In the genomic region with DNA sequence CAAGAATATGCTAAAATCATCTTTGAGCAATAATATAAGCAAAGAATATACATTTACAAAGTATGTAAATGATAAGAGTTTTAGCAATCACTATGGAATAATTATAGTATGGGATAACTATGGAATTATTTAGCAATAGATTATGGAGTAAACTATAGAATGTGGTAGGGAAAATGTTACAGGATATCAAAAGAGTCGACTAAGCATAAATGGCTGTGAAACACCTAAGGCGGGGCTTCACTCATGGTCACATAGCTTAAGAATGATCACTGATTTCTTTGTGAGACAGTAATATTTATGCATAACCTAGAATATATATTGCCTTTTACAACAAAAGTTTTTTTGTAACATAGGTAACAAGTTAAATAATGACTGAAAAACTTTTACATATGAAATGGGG, we compare ENCODE assay signal across 27 cellular contexts.
DNase-seq lines count a peak whose midpoint lies in the region; ATAC-seq, FAIRE-seq and TF ChIP-seq lines count a peak whose summit lies in the region.
"Had no signal": no experiment of that assay in that cellular context is flagged by ENCODE, and none has a peak within 500 bp of the region (broad histone marks: within the 10 kb centered on the region; RNA-seq: fewer than 3 reads in every experiment).

No MANE protein-coding gene starts in this region.

- H3K18ac ChIP-seq in IMR-90 (ENCODE audit: low read depth, low read length) (no peak overlapping the region), H1 (ENCODE audit: extremely low read depth, low read length) (no peak overlapping the region)

- BruUV-seq in HepG2 (replicated peaks; lab: Mats Ljungman, UMichigan), result no TSS peak
- BruUV-seq in IMR-90 (replicated peaks; lab: Mats Ljungman, UMichigan), result no TSS peak

- H2AK5ac ChIP-seq in IMR-90 (ENCODE audit: low read depth, low read length), result no peak overlapping the region
- no peak overlapping the region for H2AK5ac ChIP-seq in H1 (ENCODE audit: low read depth, low read length)

- H3K14ac ChIP-seq in IMR-90 (replicated peaks; ENCODE audit: low read depth, low read length), result no peak overlapping the region
- H3K14ac ChIP-seq in H1 (ENCODE audit: insufficient read length), result no peak overlapping the region

- H4K20me1 ChIP-seq in HepG2 (ENCODE audit: insufficient read depth, low read length) (no peaks in the 10 kb centered on the region), IMR-90 (ENCODE audit: insufficient read depth, low read length) (no peaks in the 10 kb centered on the region), H1 (replicated peaks in 1 of 2; ENCODE audit: control insufficient read depth in 1 of 2, insufficient read depth in 2 of 2, low read length in 2 of 2) (no peaks in the 10 kb centered on the region)
- H4K20me1 ChIP-seq: BLaER1 treated with 17β-estradiol and CSF1 and Interleukin-3, amounts not matched to agents 10 nM and 100 nM had no signal

- peaks cover 19% of the 10 kb centered on the region for H3K9me3 ChIP-seq in HepG2 (ENCODE audit: low read length)
- H3K9me3 ChIP-seq in right lobe of liver, result no peaks in the 10 kb centered on the region
- H3K9me3 ChIP-seq in IMR-90 (ENCODE audit: control insufficient read depth, insufficient read depth, low read length), result no peaks in the 10 kb centered on the region
- no peaks in the 10 kb centered on the region for H3K9me3 ChIP-seq in H1 (ENCODE audit: insufficient read depth in 2 of 2, low read depth in 1 of 2, low read length in 1 of 2)
- no peaks in the 10 kb centered on the region for H3K9me3 ChIP-seq in small intestine (ENCODE audit: control insufficient read depth, low read depth)
- H3K9me3 ChIP-seq: BLaER1 treated with 17β-estradiol and CSF1 and Interleukin-3, amounts not matched to agents 10 nM and 100 nM; Caco-2 had no signal

- ATAC-seq in HepG2 (no peak), right lobe of liver (no peak), IMR-90 (ENCODE audit: low read depth) (no peak)
- ATAC-seq: CD8-positive, alpha-beta T cell; GM12878 had no signal

- no peak overlapping the region for H2AK9ac ChIP-seq in IMR-90 (replicated peaks; ENCODE audit: low read depth, low read length, poor library complexity)

- WGBS in HepG2 (ENCODE audit: low lambda C conversion rate), result 21% methylated on average over 2 of the region's 2 CpGs
- 71% methylated on average over 2 of the region's 2 CpGs for WGBS in right lobe of liver (ENCODE audit: insufficient coverage, low coverage, low lambda C conversion rate, missing lambda C conversion rate)
- no CpG with 5 or more reads among the region's 2 CpGs for WGBS in IMR-90 (ENCODE audit: extremely low coverage in 2 of 2, insufficient read length in 1 of 2), 2 experiments
- 98% methylated on average over 2 of the region's 2 CpGs; no CpG with 5 or more reads in 1 of the 2 experiments for WGBS in H1 (ENCODE audit: extremely low coverage in 1 of 2, insufficient coverage in 1 of 2, insufficient read length in 1 of 2, insufficient replicate concordance in 2 of 2, low coverage in 1 of 2, low lambda C conversion rate in 2 of 2, missing lambda C conversion rate in 1 of 2), 2 experiments
- 82 to 90% (median 84%) methylated on average over 2 of the region's 2 CpGs for WGBS in small intestine, 3 donors

- H3K4me1 ChIP-seq in HepG2 (ENCODE audit: insufficient read depth, low read length), result no peaks in the 10 kb centered on the region
- peaks cover 0 to 13% (median 1%) of the 10 kb centered on the region in 4 donors for H3K4me1 ChIP-seq in right lobe of liver
- peaks cover 3% of the 10 kb centered on the region; the same call in 1 of the 2 replicates for H3K4me1 ChIP-seq in IMR-90 (ENCODE audit: control insufficient read depth, insufficient read depth, low read length)
- H3K4me1 ChIP-seq in H1 (replicated peaks in 1 of 4; ENCODE audit: control insufficient read depth in 3 of 4, insufficient read depth in 4 of 4, low read length in 3 of 4), result no peaks in the 10 kb centered on the region
- no peaks in the 10 kb centered on the region for H3K4me1 ChIP-seq in small intestine (ENCODE audit: control insufficient read depth in 2 of 2, insufficient read depth in 1 of 2, low read depth in 1 of 2, low read length in 1 of 2)
- H3K4me1 ChIP-seq: BLaER1 treated with 17β-estradiol and CSF1 and Interleukin-3, amounts not matched to agents 10 nM and 100 nM; Caco-2 had no signal

- CTCF ChIA-PET in HepG2 (lab: Yijun Ruan, JAX; ENCODE audit: low intra/inter-chr PET ratio, low total read pairs) (no interaction called here), IMR-90 (lab: Yijun Ruan, JAX) (interaction anchor here (1.1 kb wide), 1 partner anchor 10 kb away, joined by 4 read pairs; no protein-coding TSS in a partner anchor), H1 (lab: Charles Lee; ENCODE audit: partially characterized antibody) (interaction anchor here (0.6 to 1.5 kb wide), 3 partner anchors 10 to 348 kb away, joined by 3 read pairs; no protein-coding TSS in a partner anchor)

- H3K36me3 ChIP-seq in HepG2 (replicated peaks in 1 of 2; ENCODE audit: control insufficient read depth in 1 of 2, insufficient read depth in 2 of 2, low read length in 2 of 2), result no peaks in the 10 kb centered on the region
- no peaks in the 10 kb centered on the region for H3K36me3 ChIP-seq in right lobe of liver
- no peaks in the 10 kb centered on the region for H3K36me3 ChIP-seq in IMR-90 (ENCODE audit: control insufficient read depth, insufficient read depth, low read length)
- H3K36me3 ChIP-seq in H1 (ENCODE audit: control insufficient read depth in 2 of 4, insufficient read depth in 4 of 4, low read length in 3 of 4), result no peaks in the 10 kb centered on the region
- H3K36me3 ChIP-seq in small intestine (ENCODE audit: control insufficient read depth in 2 of 2, insufficient read depth in 2 of 2, low read length in 2 of 2), result no peaks in the 10 kb centered on the region
- H3K36me3 ChIP-seq: BLaER1 treated with 17β-estradiol and CSF1 and Interleukin-3, amounts not matched to agents 10 nM and 100 nM had no signal

- H3K79me2 ChIP-seq in HepG2 (ENCODE audit: insufficient read depth, low read length) (no peaks in the 10 kb centered on the region), H1 (ENCODE audit: control insufficient read depth in 1 of 2, insufficient read depth in 2 of 2, low read length in 2 of 2) (no peaks in the 10 kb centered on the region)

- H2BK120ac ChIP-seq in IMR-90 (ENCODE audit: low read depth, low read length), result no peak overlapping the region
- H2BK120ac ChIP-seq in H1 (replicated peaks; ENCODE audit: low read depth, low read length), result no peak overlapping the region

- H4K8ac ChIP-seq in IMR-90 (ENCODE audit: low read depth in 2 of 2, low read length in 2 of 2), result no peak overlapping the region
- no peak overlapping the region for H4K8ac ChIP-seq in H1 (ENCODE audit: extremely low read depth, insufficient read depth, low read length)

- H3K27me3 ChIP-seq in HepG2 (ENCODE audit: control insufficient read depth in 1 of 2, insufficient read depth in 2 of 2, low read length in 2 of 2) (no peaks in the 10 kb centered on the region), right lobe of liver (no peaks in the 10 kb centered on the region), IMR-90 (ENCODE audit: control insufficient read depth, insufficient read depth, low read length) (no peaks in the 10 kb centered on the region), H1 (replicated peaks in 1 of 4; ENCODE audit: control insufficient read depth in 3 of 4, extremely low read depth in 1 of 4, insufficient read depth in 3 of 4, low read length in 3 of 4) (no peaks in the 10 kb centered on the region), small intestine (ENCODE audit: control insufficient read depth in 2 of 2, insufficient read depth in 2 of 2, low read length in 2 of 2) (no peaks in the 10 kb centered on the region)
- H3K27me3 ChIP-seq: BLaER1 treated with 17β-estradiol and CSF1 and Interleukin-3, amounts not matched to agents 10 nM and 100 nM had no signal

- H3K9ac ChIP-seq in HepG2 (ENCODE audit: insufficient read depth, low read depth, low read length) (no peak overlapping the region), IMR-90 (ENCODE audit: low read depth, low read length) (no peak overlapping the region), H1 (replicated peaks in 1 of 4; ENCODE audit: extremely low read depth in 1 of 4, low read depth in 3 of 4, low read length in 3 of 4) (no peak overlapping the region)
- H3K9ac ChIP-seq: BLaER1 treated with 17β-estradiol and CSF1 and Interleukin-3, amounts not matched to agents 10 nM and 100 nM had no signal

- dilution Hi-C loops in IMR-90 (cut with HindIII; ENCODE audit: low sequenced_read_pairs, unreplicated experiment), result no loop called here

- no peak overlapping the region for H3K23ac ChIP-seq in IMR-90 (ENCODE audit: low read depth, low read length)
- no peak overlapping the region for H3K23ac ChIP-seq in H1 (ENCODE audit: insufficient read length)

- H4K5ac ChIP-seq in IMR-90 (ENCODE audit: low read depth, low read length), result no peak overlapping the region
- H4K5ac ChIP-seq in H1 (ENCODE audit: insufficient read length, low read depth, low read length), result no peak overlapping the region

- H3K56ac ChIP-seq in IMR-90 (ENCODE audit: extremely low read depth, insufficient read depth, low read length) (no peak overlapping the region), H1 (replicated peaks; ENCODE audit: insufficient read length, low read depth, low read length) (no peak overlapping the region)

- DNase-seq in HepG2 (ENCODE audit: low spot score) (no peak), right lobe of liver (no peak), IMR-90 (no peak), H1 (ENCODE audit: low read depth in 1 of 2, low spot score in 2 of 2) (no peak), DMS 273 (lab: John Stamatoyannopoulos, UW; ENCODE audit: unreplicated experiment) (no peak), small intestine (no peak)
- no peak for DNase-seq in stimulated activated CD4-positive, alpha-beta T cell treated with anti-CD3 and anti-CD28 coated beads, Interleukin-4, amount 100 ng/mL, for 1 hour
- DNase-seq: 8988T; AML-193; Caco-2; Calu3; CD4-positive, alpha-beta T cell; CD8-positive, alpha-beta T cell; DMS 273 treated with DMSO at 0.1 percent for 48 hours; DMS153; DMS53; DMS79; DND-41; EL; GDM1 had no signal

- H2BK5ac ChIP-seq in IMR-90 (ENCODE audit: low read depth, low read length, poor library complexity, severe bottlenecking) (no peak overlapping the region), H1 (ENCODE audit: low read depth, low read length) (no peak overlapping the region)

- H2BK15ac ChIP-seq in IMR-90 (ENCODE audit: low read depth, low read length), result no peak overlapping the region
- H2BK15ac ChIP-seq in H1 (ENCODE audit: low read length), result no peak overlapping the region

- no peak for FAIRE-seq in HepG2 (lab: Jason Lieb, UNC)
- no peak for FAIRE-seq in H1 (lab: Jason Lieb, UNC)
- FAIRE-seq in small intestine (lab: Jason Lieb, UNC), result no peak
- FAIRE-seq: A204.1, D721Med, GM12878, GM12892, GM18507 had no signal

- POLR2A ChIA-PET in HepG2 (lab: Yijun Ruan, JAX) (no interaction called here), IMR-90 (lab: Charles Lee; ENCODE audit: unreplicated experiment) (no interaction called here), H1 (lab: Charles Lee; ENCODE audit: partially characterized antibody) (no interaction called here)

- TF ChIP-seq EP300 in HepG2 (IDR thresholded peaks at IDR 0.05; ENCODE audit: low read depth in 2 of 2, low read length in 2 of 2), result no peak
- no peak for TF ChIP-seq EP300 in HepG2 (CRISPR knock-in tag; IDR thresholded peaks at IDR 0.05; ENCODE audit: borderline replicate concordance)
- no peak for TF ChIP-seq EP300 in H1 (IDR thresholded peaks at IDR 0.05; ENCODE audit: borderline replicate concordance in 1 of 2, low read depth in 2 of 2, low read length in 2 of 2)

- H3K79me1 ChIP-seq in IMR-90 (ENCODE audit: low read depth in 1 of 2, low read length in 2 of 2), result no peaks in the 10 kb centered on the region
- H3K79me1 ChIP-seq in H1 (ENCODE audit: low read depth, low read length), result no peaks in the 10 kb centered on the region

- no peak for TF ChIP-seq POLR2A in HepG2 (IDR thresholded peaks at IDR 0.05; ENCODE audit: insufficient read depth in 1 of 2, low read depth in 2 of 2, low read length in 2 of 2)
- TF ChIP-seq POLR2A in right lobe of liver (IDR thresholded peaks at IDR 0.05), result no peak
- no peak for TF ChIP-seq POLR2A in IMR-90 (IDR thresholded peaks at IDR 0.05; ENCODE audit: low read depth, low read length)
- TF ChIP-seq POLR2A in H1 (IDR thresholded peaks at IDR 0.05; ENCODE audit: control extremely low read depth in 1 of 2, low read depth in 2 of 2, low read length in 2 of 2), result no peak

- H2BK12ac ChIP-seq in H1 (ENCODE audit: low read depth, low read length), result no peak overlapping the region

- H3K27ac ChIP-seq in HepG2 (ENCODE audit: extremely low read length, insufficient read depth, low read length) (no peak overlapping the region), right lobe of liver (no peak overlapping the region), IMR-90 (ENCODE audit: insufficient read depth, low read length) (no peak overlapping the region), H1 (ENCODE audit: low read depth, low read length) (no peak overlapping the region), small intestine (ENCODE audit: low read depth in 1 of 2, low read length in 1 of 2) (no peak overlapping the region)
- H3K27ac ChIP-seq: BLaER1 treated with 17β-estradiol and CSF1 and Interleukin-3, amounts not matched to agents 10 nM and 100 nM; C4-2B had no signal

- no peak for TF ChIP-seq RAD21 in HepG2 (CRISPR knock-in tag; IDR thresholded peaks at IDR 0.05)
- TF ChIP-seq RAD21 in IMR-90 (IDR thresholded peaks at IDR 0.05; ENCODE audit: low read length), result no peak
- TF ChIP-seq RAD21 in H1 (IDR thresholded peaks at IDR 0.05 in 1 of 2, conservative IDR thresholded peaks at IDR 0.05 in 1 of 2; ENCODE audit: low read depth in 2 of 2, low read length in 2 of 2), result no peak

- in situ Hi-C loops in HepG2 (cut with HindIII; ENCODE audit: extremely low pct_ligation_motif_present, low pct_unique_long_range_greater_than_20kb) (no loop called here), IMR-90 (cut with MboI; ENCODE audit: low sequenced_read_pairs) (no loop called here)

- H2BK20ac ChIP-seq in IMR-90 (ENCODE audit: low read depth, low read length) (no peak overlapping the region), H1 (ENCODE audit: low read length) (no peak overlapping the region)

- H3K9me1 ChIP-seq in IMR-90 (ENCODE audit: insufficient read depth, low read length), result peaks cover 4% of the 10 kb centered on the region; the same call in 1 of the 2 replicates

- intact Hi-C loops in HepG2 (cut with micrococcal nuclease; ENCODE audit: unreplicated experiment) (no loop called here), right lobe of liver (cut with DNase I) (no loop called here), IMR-90 (cut with micrococcal nuclease) (no loop called here)

- TF ChIP-seq CTCF in HepG2 (CRISPR knock-in tag; IDR thresholded peaks at IDR 0.05) (no peak), right lobe of liver (IDR thresholded peaks at IDR 0.05) (no peak), IMR-90 (conservative IDR thresholded peaks at IDR 0.05; ENCODE audit: low read depth, low read length) (no peak), H1 (IDR thresholded peaks at IDR 0.05; ENCODE audit: control extremely low read depth in 1 of 3, insufficient read depth in 1 of 3, low read depth in 1 of 3, low read length in 3 of 3) (no peak)

- H3K4ac ChIP-seq in IMR-90 (ENCODE audit: low read depth, low read length), result no peak overlapping the region
- H3K4ac ChIP-seq in H1 (replicated peaks; ENCODE audit: insufficient read length, low read depth, low read length), result no peak overlapping the region

- H2AFZ ChIP-seq in HepG2 (ENCODE audit: low read length) (no peak overlapping the region), IMR-90 (replicated peaks; ENCODE audit: low read length, poor library complexity) (no peak overlapping the region), H1 (ENCODE audit: low read length) (no peak overlapping the region)

- H3K4me2 ChIP-seq in HepG2 (ENCODE audit: low read depth, low read length), result no peak overlapping the region
- H3K4me2 ChIP-seq in IMR-90 (ENCODE audit: low read depth, low read length), result no peak overlapping the region
- H3K4me2 ChIP-seq in H1 (ENCODE audit: insufficient read depth in 1 of 2, low read depth in 2 of 2, low read length in 2 of 2), result no peak overlapping the region
- H3K4me2 ChIP-seq: BLaER1 treated with 17β-estradiol and CSF1 and Interleukin-3, amounts not matched to agents 10 nM and 100 nM had no signal

- H3K4me3 ChIP-seq in HepG2 (replicated peaks in 1 of 3; ENCODE audit: insufficient read depth in 1 of 3, low read depth in 2 of 3, low read length in 3 of 3), result no peak overlapping the region
- no peak overlapping the region for H3K4me3 ChIP-seq in right lobe of liver
- no peak overlapping the region for H3K4me3 ChIP-seq in IMR-90 (ENCODE audit: insufficient read depth, low read depth, low read length)
- no peak overlapping the region for H3K4me3 ChIP-seq in H1 (ENCODE audit: extremely low read depth in 1 of 4, insufficient read depth in 2 of 4, low read depth in 3 of 4, low read length in 4 of 4)
- no peak overlapping the region for H3K4me3 ChIP-seq in small intestine (ENCODE audit: low read depth in 1 of 2, low read length in 2 of 2)
- H3K4me3 ChIP-seq: BLaER1 treated with 17β-estradiol and CSF1 and Interleukin-3, amounts not matched to agents 10 nM and 100 nM; GM12878 had no signal

- H3K23me2 ChIP-seq in H1 (ENCODE audit: low read depth, low read length), result no peaks in the 10 kb centered on the region

- H4K91ac ChIP-seq in IMR-90 (ENCODE audit: insufficient read depth, low read depth, low read length), result no peak overlapping the region
- no peak overlapping the region for H4K91ac ChIP-seq in H1 (replicated peaks; ENCODE audit: insufficient read length, low read length)
